In the genomic region with DNA sequence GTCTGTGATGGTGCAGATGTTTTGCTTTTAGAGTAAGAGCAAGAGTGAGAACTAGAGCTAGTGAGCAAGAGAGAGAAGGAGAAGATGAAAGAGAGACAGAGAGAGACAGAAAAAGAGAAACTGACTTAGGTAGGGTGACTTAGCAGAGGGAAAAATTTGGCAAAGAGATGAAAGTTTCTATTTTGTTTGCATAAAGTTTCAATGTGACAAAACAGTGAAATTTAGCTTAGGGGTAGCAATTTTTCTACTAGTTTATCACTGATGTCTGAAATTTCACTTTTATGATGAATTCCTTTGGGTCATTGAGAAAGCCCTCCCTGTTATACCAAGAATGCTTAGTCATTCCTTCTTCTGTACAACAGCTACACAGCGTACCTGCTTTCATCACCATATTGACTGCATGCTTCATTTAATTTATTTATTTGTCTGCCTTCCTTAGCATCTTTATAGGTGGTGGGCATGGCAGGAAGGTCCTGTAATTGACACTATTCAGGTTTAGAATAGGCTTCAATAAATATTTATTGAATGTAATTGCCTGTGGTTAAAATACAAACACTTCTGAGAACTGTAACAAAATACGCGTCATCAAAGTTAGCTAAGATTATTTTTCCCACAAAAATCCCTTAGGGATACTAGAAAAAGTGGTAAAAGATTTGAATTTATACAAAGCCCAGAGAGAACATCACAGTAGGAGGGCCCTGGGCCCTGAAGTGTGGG, we compare ENCODE assay signal across 8 cellular contexts. TPM values are rescaled to one million over a fixed set of nuclear protein-coding genes. Genes with fewer than 3 reads are reported as not detected.
DNase-seq lines count a peak whose midpoint lies in the region; ATAC-seq and TF ChIP-seq lines count a peak whose summit lies in the region.

No MANE protein-coding gene starts in this region.

- H2AK5ac ChIP-seq in mesendoderm (ENCODE audit: low read length) = no peak overlapping the region

- H3K56ac ChIP-seq in mesendoderm (ENCODE audit: low read length) = no peak overlapping the region

- DNase-seq in GM12865 (ENCODE audit: low read depth) (peak; percentile 83), GM20000 (ENCODE audit: low spot score) (peak; percentile 25), astrocyte of the hippocampus (ENCODE audit: low read depth, low spot score) (peak; percentile 28), upper lobe of left lung (no peak), pons (ENCODE audit: low spot score) (no peak), sigmoid colon (no peak), mesendoderm (no peak)

- no peak overlapping the region for H3K23ac ChIP-seq in mesendoderm (ENCODE audit: low read length)

- no peak overlapping the region for H3K9ac ChIP-seq in mesendoderm (ENCODE audit: low read length)

- no peak overlapping the region for H2BK120ac ChIP-seq in mesendoderm (ENCODE audit: low read depth, low read length)

- intact Hi-C loops in sigmoid colon (cut with DNase I) = no loop called here

- no peak for TF ChIP-seq EP300 in upper lobe of left lung (IDR thresholded peaks at IDR 0.05)
- TF ChIP-seq EP300 in sigmoid colon (IDR thresholded peaks at IDR 0.05) = no peak

- H4K8ac ChIP-seq in mesendoderm (ENCODE audit: low read depth, low read length) = no peak overlapping the region

- H3K4me2 ChIP-seq in mesendoderm (ENCODE audit: low read length) = no peak overlapping the region

- H3K4me1 ChIP-seq in upper lobe of left lung (peaks cover 11 to 26% (median 20%) of the 10 kb centered on the region in 4 donors), sigmoid colon (peaks cover 0 to 4% (median 0%) of the 10 kb centered on the region in 4 donors), mesendoderm (ENCODE audit: control insufficient read depth, low read depth, low read length) (no peaks in the 10 kb centered on the region)

- H3K4ac ChIP-seq in mesendoderm (ENCODE audit: low read depth, low read length) = no peak overlapping the region

- WGBS in upper lobe of left lung, 2 donors = 38 to 47% methylated on average over 3 of the region's 3 CpGs
- WGBS in sigmoid colon, 2 donors = 41 to 62% methylated on average over 3 of the region's 3 CpGs
- no CpG with 5 or more reads among the region's 3 CpGs for WGBS in mesendoderm (ENCODE audit: extremely low coverage, insufficient coverage, low lambda C conversion rate)

- H3K4me3 ChIP-seq in GM12865 (ENCODE audit: low read depth, low read length) (no peak overlapping the region), upper lobe of left lung (peak overlapping the region in 1 of 4 donors; percentile 17), sigmoid colon (no peak overlapping the region), mesendoderm (ENCODE audit: low read length) (no peak overlapping the region)

- H3K36me3 ChIP-seq in upper lobe of left lung (no peaks in the 10 kb centered on the region), sigmoid colon (no peaks in the 10 kb centered on the region), mesendoderm (ENCODE audit: control insufficient read depth, insufficient read depth, low read length) (no peaks in the 10 kb centered on the region)

- no peaks in the 10 kb centered on the region for H3K27me3 ChIP-seq in upper lobe of left lung
- H3K27me3 ChIP-seq in sigmoid colon = no peaks in the 10 kb centered on the region
- no peaks in the 10 kb centered on the region for H3K27me3 ChIP-seq in mesendoderm (ENCODE audit: insufficient read depth, low read length, poor library complexity)

- H2BK5ac ChIP-seq in mesendoderm (ENCODE audit: low read length) = no peak overlapping the region

- H3K27ac ChIP-seq in upper lobe of left lung (peak overlapping the region in 3 of 4 donors; percentile 11 to 55 (median 42)), sigmoid colon (no peak overlapping the region), mesendoderm (ENCODE audit: low read depth, low read length) (no peak overlapping the region)

- TF ChIP-seq CTCF in GM12865 (IDR thresholded peaks at IDR 0.05; ENCODE audit: insufficient read depth, low read depth, low read length, missing control alignments) (no peak), GM20000 (IDR thresholded peaks at IDR 0.05; ENCODE audit: extremely low read depth, missing control alignments) (no peak), upper lobe of left lung (IDR thresholded peaks at IDR 0.05) (no peak), sigmoid colon (IDR thresholded peaks at IDR 0.05) (no peak)

- no peaks in the 10 kb centered on the region for H3K79me2 ChIP-seq in mesendoderm (ENCODE audit: control insufficient read depth, insufficient read depth, low read length)

- peak; percentile 53 for ATAC-seq in HG03442 (IDR thresholded peaks at IDR 0.05; ENCODE audit: unreplicated experiment)
- ATAC-seq in upper lobe of left lung (ENCODE audit: low FRiP score in 2 of 2) = peak in 1 of 2 donors; percentile 45

- TF ChIP-seq POLR2A in upper lobe of left lung (IDR thresholded peaks at IDR 0.05) = no peak
- TF ChIP-seq POLR2A in sigmoid colon (IDR thresholded peaks at IDR 0.05) = no peak

- no peak overlapping the region for H4K5ac ChIP-seq in mesendoderm (ENCODE audit: low read length)

- H3K9me3 ChIP-seq in upper lobe of left lung = no peaks in the 10 kb centered on the region
- no peaks in the 10 kb centered on the region for H3K9me3 ChIP-seq in sigmoid colon

- H3K79me1 ChIP-seq in mesendoderm (ENCODE audit: low read length) = no peaks in the 10 kb centered on the region

- no peak overlapping the region for H3K18ac ChIP-seq in mesendoderm (ENCODE audit: low read length)

- no peak overlapping the region for H2BK15ac ChIP-seq in mesendoderm (replicated peaks; ENCODE audit: low read depth)

RNA-seq across cellular contexts. Expression of a gene that starts 19.9 kb away (rescaled TPM):
- total RNA-seq in upper lobe of left lung = 100 to 1,000 TPM in 5 of 6 donors, 10 to 100 TPM in 1; 74.4 to 370 (median 247) TPM
- 10 to 100 TPM; 28.0 to 49.9 (median 45.0) TPM for total RNA-seq in sigmoid colon
- 100 to 1,000 TPM in 2 of 3 donors, 10 to 100 TPM in 1; 37.2 to 203 (median 118) TPM for polyA plus RNA-seq in sigmoid colon
- 274 TPM for polyA plus RNA-seq in mesendoderm (2013, experiment 1 of 2)
- 280 TPM for polyA plus RNA-seq in mesendoderm (2013, experiment 2 of 2)

Comparison
In these comparisons a context has a peak if more than half of its experiments do, and no peak if none do; other contexts are left out.
1. DNase-seq: peak in GM12865 (single experiment), GM20000 (single experiment) and astrocyte of the hippocampus (single experiment); none in upper lobe of left lung (0 of 2), pons (single experiment), sigmoid colon (single experiment) and mesendoderm (single experiment).
2. H3K27ac ChIP-seq: peak in upper lobe of left lung (3 of 4); none in sigmoid colon (0 of 4) and mesendoderm (single experiment).